Comparison of ENCODE assay signal across 8 cellular contexts in genomic region chr1:202964755-202965440, GRCh38. TPM values are rescaled to one million over a fixed set of nuclear protein-coding genes. Genes with fewer than 3 reads are reported as not detected.
DNase-seq lines count a peak whose midpoint lies in the region; ATAC-seq and TF ChIP-seq lines count a peak whose summit lies in the region.
"Had no signal": no experiment of that assay in that cellular context is flagged by ENCODE, and none has a peak within 500 bp of the region (broad histone marks: within the 10 kb centered on the region; RNA-seq: fewer than 3 reads in every experiment).

No MANE protein-coding gene starts in this region.

- H3K36me3 ChIP-seq in HUES48 (ENCODE audit: control insufficient read depth, insufficient read depth, low read length) (peaks cover 23% of the 10 kb centered on the region; the same call in 1 of the 2 replicates), gastrocnemius medialis (peaks cover 0 to 29% of the 10 kb centered on the region in 2 donors), transverse colon (no peaks in the 10 kb centered on the region)

- H3K27me3 ChIP-seq in HUES48 (ENCODE audit: control insufficient read depth, insufficient read depth, low read length) (peaks cover 8% of the 10 kb centered on the region; the same call in 1 of the 2 replicates), gastrocnemius medialis (no peaks in the 10 kb centered on the region), transverse colon (no peaks in the 10 kb centered on the region)

- H3K9me3 ChIP-seq in HUES48 (ENCODE audit: control insufficient read depth, insufficient read depth, low read length) (no peaks in the 10 kb centered on the region), gastrocnemius medialis (no peaks in the 10 kb centered on the region), transverse colon (no peaks in the 10 kb centered on the region)

- TF ChIP-seq POLR2A in gastrocnemius medialis (IDR thresholded peaks at IDR 0.05) (peak; percentile 40 to 71), transverse colon (IDR thresholded peaks at IDR 0.05) (no peak)

- ATAC-seq in gastrocnemius medialis (peak; percentile 55 to 58), GM19455 (IDR thresholded peaks at IDR 0.05; ENCODE audit: unreplicated experiment) (no peak)
- ATAC-seq: Panc1 had no signal

- in situ Hi-C loops in gastrocnemius medialis (cut with MboI; ENCODE audit: low sequenced_read_pairs in 4 of 4) (no loop called here), transverse colon (cut with MboI; ENCODE audit: low pct_ligation_motif_present in 1 of 4, low pct_unique_long_range_greater_than_20kb in 1 of 4, low sequenced_read_pairs in 3 of 4) (no loop called here)

- H3K4me1 ChIP-seq in HUES48 (ENCODE audit: control insufficient read depth, insufficient read depth, low read length) (no peaks in the 10 kb centered on the region), gastrocnemius medialis (peaks cover 62 to 70% of the 10 kb centered on the region in 2 donors), transverse colon (peaks cover 7 to 23% (median 20%) of the 10 kb centered on the region in 4 donors)

- H3K27ac ChIP-seq in HUES48 (ENCODE audit: low read depth, low read length) (peak overlapping the region; percentile 61), epithelial cell of prostate (peak overlapping the region; percentile 97), gastrocnemius medialis (peak overlapping the region; percentile 98 to 100 (median 100)), transverse colon (no peak overlapping the region)

- no peak for TF ChIP-seq EP300 in transverse colon (IDR thresholded peaks at IDR 0.05; ENCODE audit: low read depth)

- peak; percentile 99 for DNase-seq in NCI-H345 (lab: John Stamatoyannopoulos, UW)
- DNase-seq in epithelial cell of prostate (ENCODE audit: low read depth, low spot score) = peak; percentile 78
- DNase-seq in gastrocnemius medialis = peak; percentile 85 to 91
- DNase-seq in 8988T = no peak
- no peak for DNase-seq in transverse colon

- intact Hi-C loops in gastrocnemius medialis (cut with DNase I; ENCODE audit: low total_unique reads) = loop anchor here (2.0 to 5.0 kb wide), 3 partner anchors 310 to 1447 kb away; partner anchors contain the start of genes PPP1R15B, ZBED6 and ZC3H11A
- intact Hi-C loops in transverse colon (cut with DNase I; ENCODE audit: low total_unique reads) = no loop called here

- WGBS in transverse colon (ENCODE audit: low coverage in 1 of 2), 2 donors = 89 to 90% methylated on average over 5 to 6 of the region's 6 CpGs

- TF ChIP-seq CTCF in gastrocnemius medialis (IDR thresholded peaks at IDR 0.05 in 4 of 5, conservative IDR thresholded peaks at IDR 0.05 in 1 of 5) (no peak), transverse colon (IDR thresholded peaks at IDR 0.05) (no peak)

- no peak overlapping the region for H3K9ac ChIP-seq in HUES48 (ENCODE audit: low read depth, low read length)

- H3K4me3 ChIP-seq in HUES48 (ENCODE audit: low read depth, low read length) (no peak overlapping the region), gastrocnemius medialis (peak overlapping the region; percentile 89 to 99 (median 96)), transverse colon (no peak overlapping the region)

RNA-seq across cellular contexts. Expression of gene CYB5R1, which starts 2.2 kb away (rescaled TPM):
- total RNA-seq in gastrocnemius medialis (100 to 1,000 TPM; 349 to 677 (median 419) TPM), transverse colon (10 to 100 TPM in 3 of 4 donors, 1 to 10 TPM in 1; 2.2 to 35.9 (median 26.7) TPM)

RNA-seq across cellular contexts. Expression of gene ADIPOR1, which starts 6.8 kb away (rescaled TPM):
- total RNA-seq in gastrocnemius medialis = 100 to 1,000 TPM; 103 to 133 (median 119) TPM
- total RNA-seq in transverse colon = 100 to 1,000 TPM in 1 of 4 donors, 10 to 100 TPM in 3; 19.1 to 103 (median 60.6) TPM

RNA-seq across cellular contexts. Expression of gene KLHL12, which starts 37.9 kb away (rescaled TPM):
- total RNA-seq in gastrocnemius medialis (10 to 100 TPM; 12.1 to 24.0 (median 12.6) TPM), transverse colon (10 to 100 TPM; 10.5 to 26.6 (median 19.4) TPM)

RNA-seq across cellular contexts. Expression of gene TMEM183A, which starts 42.3 kb away (rescaled TPM):
- 10 to 100 TPM; 28.7 to 41.4 (median 30.6) TPM for total RNA-seq in gastrocnemius medialis
- total RNA-seq in transverse colon = 100 to 1,000 TPM; 104 to 253 (median 111) TPM

Comparison
In these comparisons a context has a peak if more than half of its experiments do, and no peak if none do; other contexts are left out.
1. H3K27ac ChIP-seq: peak in HUES48 (single experiment), epithelial cell of prostate (single experiment) and gastrocnemius medialis (4 of 4); none in transverse colon (0 of 4).
2. H3K4me3 ChIP-seq: peak in gastrocnemius medialis (4 of 4); none in HUES48 (single experiment) and transverse colon (0 of 4).
3. DNase-seq: peak in NCI-H345 (single experiment), epithelial cell of prostate (single experiment) and gastrocnemius medialis (2 of 2); none in 8988T (single experiment) and transverse colon (single experiment).
4. RNA of gene CYB5R1, which starts 2.2 kb away (total RNA-seq): 349 to 677 TPM in gastrocnemius medialis; 2.2 to 35.9 TPM in transverse colon; every median in the first group is over 4 times any median in the second.